Comparison of ENCODE assay signal across 22 cellular contexts in the genomic region with DNA sequence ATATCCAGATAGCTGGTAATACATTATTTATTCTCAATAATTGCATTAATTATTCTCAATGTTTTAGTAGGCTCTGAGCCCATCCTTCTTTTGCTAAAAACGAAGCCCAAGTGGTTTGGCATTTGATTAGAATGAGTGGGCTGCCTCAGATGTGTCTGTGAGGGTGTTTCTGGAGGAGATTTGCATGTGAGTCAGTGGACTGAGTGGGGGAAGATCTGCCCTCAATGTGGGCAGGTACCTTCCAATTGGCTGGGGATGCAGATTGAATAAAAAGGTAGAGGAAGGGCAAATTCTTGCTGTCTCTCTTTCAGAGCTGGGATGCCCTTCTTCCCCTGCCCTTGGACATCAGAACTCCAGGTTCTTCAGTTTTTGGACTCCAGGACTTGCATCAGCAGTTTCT.
"Had no signal": no experiment of that assay in that cellular context is flagged by ENCODE, and none has a peak within 500 bp of the region (broad histone marks: within the 10 kb centered on the region; RNA-seq: fewer than 3 reads in every experiment).

No MANE protein-coding gene starts in this region.

- H3K36me3 ChIP-seq: esophagus squamous epithelium, lower lobe of right lung, neutrophil, right lobe of liver, tibial artery had no signal

- DNase-seq: cortex of kidney; effector memory CD8-positive, alpha-beta T cell; erythroblast; esophagus squamous epithelium; foreskin melanocyte; hypothalamus; left ventricle myocardium superior; lower lobe of right lung; right lobe of liver; small intestine; stimulated activated CD4-positive, alpha-beta T cell treated with anti-CD3 and anti-CD28 coated beads, Interleukin-15, amount 100 ng/mL, for 24 hours; stimulated activated CD4-positive, alpha-beta T cell treated with anti-CD3 and anti-CD28 coated beads, Interleukin-2, amount 100 ng/mL, for 48 hours; stimulated activated naive CD4-positive, alpha-beta T cell; substantia nigra; testis; tibial artery had no signal

- H3K27me3 Mint-ChIP-seq: progenitor cell of endocrine pancreas, type B pancreatic cell had no signal

- H3K4me1 ChIP-seq: esophagus squamous epithelium, lower lobe of right lung, right lobe of liver, testis had no signal

- H3K4me3 Mint-ChIP-seq: effector memory CD8-positive, alpha-beta T cell; natural killer cell treated with Interleukin-12 subunit alpha and Interleukin-12 subunit beta and Interleukin-15 and Interleukin-18, amount 100 ng/mL, for 72 hours; neural crest cell; type B pancreatic cell had no signal

- H3K27ac ChIP-seq: esophagus squamous epithelium, lower lobe of right lung, neutrophil, parathyroid adenoma, right lobe of liver, testis, tibial artery had no signal

- H3K27me3 ChIP-seq: esophagus squamous epithelium, neutrophil, right lobe of liver, testis, tibial artery had no signal

- H3K27ac Mint-ChIP-seq: effector memory CD8-positive, alpha-beta T cell; natural killer cell treated with Interleukin-12 subunit alpha and Interleukin-12 subunit beta and Interleukin-15 and Interleukin-18, amount 100 ng/mL, for 72 hours; progenitor cell of endocrine pancreas; type B pancreatic cell had no signal

- H3K4me3 ChIP-seq: esophagus squamous epithelium, lower lobe of right lung, right lobe of liver, testis, tibial artery had no signal

- ATAC-seq: effector memory CD8-positive, alpha-beta T cell; left ventricle myocardium superior; lower lobe of right lung; natural killer cell treated with Interleukin-12 subunit alpha and Interleukin-12 subunit beta and Interleukin-15 and Interleukin-18, amount 100 ng/mL, for 72 hours; right lobe of liver had no signal

- H3K9me3 ChIP-seq: esophagus squamous epithelium, lower lobe of right lung, neutrophil, right lobe of liver, testis, tibial artery had no signal

- H3K36me3 Mint-ChIP-seq: natural killer cell treated with Interleukin-12 subunit alpha and Interleukin-12 subunit beta and Interleukin-15 and Interleukin-18, amount 100 ng/mL, for 72 hours; type B pancreatic cell had no signal

- H3K9me3 Mint-ChIP-seq: effector memory CD8-positive, alpha-beta T cell; neural crest cell; type B pancreatic cell had no signal

- H3K4me1 Mint-ChIP-seq: neural crest cell had no signal
